In genomic region chr1:1908506-1908791, GRCh38 we compare ENCODE assay signal across 9 cellular contexts. TPM values are rescaled to one million over a fixed set of nuclear protein-coding genes. Genes with fewer than 3 reads are reported as not detected.
A peak's percentile ranks its signal among the peaks of the same experiment; 100 is the strongest.
DNase-seq lines count a peak whose midpoint lies in the region; ATAC-seq, FAIRE-seq and TF ChIP-seq lines count a peak whose summit lies in the region.
"Had no signal": no experiment of that assay in that cellular context is flagged by ENCODE, and none has a peak within 500 bp of the region (broad histone marks: within the 10 kb centered on the region; RNA-seq: fewer than 3 reads in every experiment).

No MANE protein-coding gene starts in this region.

- H3K27ac ChIP-seq in H9 (ENCODE audit: insufficient read length, low read depth, low read length) (no peak overlapping the region), skeletal muscle tissue (ENCODE audit: low read depth, low read length) (peak overlapping the region; percentile 85)

- no peak overlapping the region for H2BK120ac ChIP-seq in H9 (ENCODE audit: low read depth, low read length, poor library complexity, severe bottlenecking)

- H3K36me3 Mint-ChIP-seq in H9 (ENCODE audit: insufficient read depth in 1 of 3, low read depth in 3 of 3) (no peaks in the 10 kb centered on the region), glutamatergic neuron (ENCODE audit: unreplicated experiment) (no peaks in the 10 kb centered on the region)
- H3K36me3 Mint-ChIP-seq in T-helper 1 cell treated with Interleukin-12 subunit alpha and Interleukin-12 subunit beta and Interleukin-4 antibody, amounts not matched to agents 30 μg/mL and 1 μg/mL, for 36 hours (ENCODE audit: low read depth): no peaks in the 10 kb centered on the region

- H3K4me3 Mint-ChIP-seq in H9 (peak overlapping the region; percentile 65 to 76), glutamatergic neuron (ENCODE audit: unreplicated experiment) (peak overlapping the region; percentile 59)
- H3K4me3 Mint-ChIP-seq in T-helper 1 cell treated with Interleukin-12 subunit alpha and Interleukin-12 subunit beta and Interleukin-4 antibody, amounts not matched to agents 30 μg/mL and 1 μg/mL, for 36 hours: peak overlapping the region; percentile 71

- DNase-seq in AG20443 (ENCODE audit: low spot score) (peak; percentile 56), H9 (no peak), glutamatergic neuron (no peak), EL (no peak), RCC 7860 (ENCODE audit: low spot score) (no peak)

- H3K23ac ChIP-seq in H9 (ENCODE audit: insufficient read length, low read depth, low read length): no peak overlapping the region

- H3K56ac ChIP-seq in H9 (ENCODE audit: insufficient read length, low read depth, low read length): no peak overlapping the region

- H4K20me1 ChIP-seq in H9 (ENCODE audit: control insufficient read depth, insufficient read depth, insufficient read length): no peaks in the 10 kb centered on the region

- no peaks in the 10 kb centered on the region for H3K4me1 ChIP-seq in H9 (ENCODE audit: insufficient read depth, low read length)
- H3K4me1 ChIP-seq in skeletal muscle tissue (ENCODE audit: control insufficient read depth in 3 of 3, insufficient read depth in 3 of 3, low read length in 3 of 3): peaks cover 13 to 34% (median 24%) of the 10 kb centered on the region in 3 donors

- no peak overlapping the region for H4K91ac ChIP-seq in H9 (ENCODE audit: insufficient read length, low read depth, low read length)

- no peak overlapping the region for H3K14ac ChIP-seq in H9 (ENCODE audit: insufficient read depth, low read length)

- no peak for FAIRE-seq in RCC 7860 (lab: Jason Lieb, UNC)

- peaks cover 6% of the 10 kb centered on the region for H3K23me2 ChIP-seq in H9 (ENCODE audit: insufficient read length, low read depth, low read length, poor library complexity, severe bottlenecking)

- no peaks in the 10 kb centered on the region for H3K27me3 ChIP-seq in H9 (ENCODE audit: insufficient read depth, low read length)
- H3K27me3 ChIP-seq in skeletal muscle tissue (ENCODE audit: control insufficient read depth in 3 of 3, insufficient read depth in 3 of 3, low read length in 3 of 3): no peaks in the 10 kb centered on the region

- H3K27me3 Mint-ChIP-seq in H9 (ENCODE audit: low read depth) (peaks cover 2% of the 10 kb centered on the region; the same call in 1 of the 2 replicates), glutamatergic neuron (ENCODE audit: unreplicated experiment) (peaks cover 4% of the 10 kb centered on the region)
- no peaks in the 10 kb centered on the region for H3K27me3 Mint-ChIP-seq in T-helper 1 cell treated with Interleukin-12 subunit alpha and Interleukin-12 subunit beta and Interleukin-4 antibody, amounts not matched to agents 30 μg/mL and 1 μg/mL, for 36 hours (ENCODE audit: low read depth)

- H2AK5ac ChIP-seq in H9 (ENCODE audit: insufficient read length, low read length): no peak overlapping the region

- no peak overlapping the region for H2BK12ac ChIP-seq in H9 (ENCODE audit: insufficient read length, low read depth, low read length)

- H3K9ac ChIP-seq in H9 (ENCODE audit: extremely low read depth, insufficient read length, low read length) (no peak overlapping the region), skeletal muscle tissue (ENCODE audit: low read depth in 1 of 3, low read length in 3 of 3) (peak overlapping the region; percentile 86 to 95 (median 94))

- no peak overlapping the region for H2BK5ac ChIP-seq in H9 (ENCODE audit: insufficient read length, low read length)

- H3K18ac ChIP-seq in H9 (ENCODE audit: insufficient read length, low read depth, low read length): no peak overlapping the region

- no peaks in the 10 kb centered on the region for H3K9me3 Mint-ChIP-seq in H9
- H3K9me3 Mint-ChIP-seq in T-helper 1 cell treated with Interleukin-12 subunit alpha and Interleukin-12 subunit beta and Interleukin-4 antibody, amounts not matched to agents 30 μg/mL and 1 μg/mL, for 36 hours: no peaks in the 10 kb centered on the region
- H3K9me3 Mint-ChIP-seq in glutamatergic neuron (ENCODE audit: unreplicated experiment): peaks cover 7% of the 10 kb centered on the region
- H3K9me3 Mint-ChIP-seq: neural crest cell had no signal

- no peak overlapping the region for H3K4ac ChIP-seq in H9 (ENCODE audit: low read depth, low read length)

- no peak overlapping the region for H3T11ph ChIP-seq in H9 (ENCODE audit: low read length)

- peaks cover 15 to 19% of the 10 kb centered on the region in 2 experiments for H3K4me1 Mint-ChIP-seq in H9
- peaks cover 13% of the 10 kb centered on the region for H3K4me1 Mint-ChIP-seq in T-helper 1 cell treated with Interleukin-12 subunit alpha and Interleukin-12 subunit beta and Interleukin-4 antibody, amounts not matched to agents 30 μg/mL and 1 μg/mL, for 36 hours (ENCODE audit: low read depth)
- peaks cover 12% of the 10 kb centered on the region for H3K4me1 Mint-ChIP-seq in glutamatergic neuron (ENCODE audit: low read depth, unreplicated experiment)

- no peak overlapping the region for H2BK20ac ChIP-seq in H9 (ENCODE audit: low read depth, low read length, poor library complexity, severe bottlenecking)

- no peaks in the 10 kb centered on the region for H3K79me2 ChIP-seq in H9 (ENCODE audit: insufficient read depth, low read length)

- no peak for TF ChIP-seq CTCF in H9 (conservative IDR thresholded peaks at IDR 0.05)
- no peak for TF ChIP-seq CTCF in glutamatergic neuron (IDR thresholded peaks at IDR 0.05; ENCODE audit: partially characterized antibody, unreplicated experiment)

- H3K9me3 ChIP-seq in H9 (ENCODE audit: control insufficient read depth, low read depth, low read length): no peaks in the 10 kb centered on the region
- no peaks in the 10 kb centered on the region for H3K9me3 ChIP-seq in skeletal muscle tissue (ENCODE audit: control insufficient read depth in 3 of 3, low read length in 3 of 3)

- no peak overlapping the region for H2BK15ac ChIP-seq in H9 (ENCODE audit: low read depth, low read length)

- peak overlapping the region; percentile 45 for H3K4me2 ChIP-seq in H9 (ENCODE audit: insufficient read depth, insufficient read length, low read length)

- peak overlapping the region; percentile 69 to 85 (median 84) for H3K4me3 ChIP-seq in skeletal muscle tissue (ENCODE audit: low read length in 3 of 3)

- H3K79me1 ChIP-seq in H9 (ENCODE audit: insufficient read depth, low read depth, low read length, poor library complexity, severe bottlenecking): no peaks in the 10 kb centered on the region

- H4K5ac ChIP-seq in H9 (ENCODE audit: insufficient read length, low read depth, low read length): no peak overlapping the region

- no peak overlapping the region for H2AFZ ChIP-seq in H9 (ENCODE audit: low read length)

- H3K27ac Mint-ChIP-seq in H9 (no peak overlapping the region), glutamatergic neuron (ENCODE audit: unreplicated experiment) (no peak overlapping the region)
- H3K27ac Mint-ChIP-seq in T-helper 1 cell treated with Interleukin-12 subunit alpha and Interleukin-12 subunit beta and Interleukin-4 antibody, amounts not matched to agents 30 μg/mL and 1 μg/mL, for 36 hours: no peak overlapping the region

- no peaks in the 10 kb centered on the region for H3K36me3 ChIP-seq in skeletal muscle tissue (ENCODE audit: control insufficient read depth in 3 of 3, insufficient read depth in 3 of 3, low read length in 3 of 3)

- H4K8ac ChIP-seq in H9 (replicated peaks; ENCODE audit: insufficient read length, low read depth, low read length): no peak overlapping the region

- no CpG with 5 or more reads among the region's 21 CpGs for WGBS in H9 (ENCODE audit: extremely low coverage, insufficient read length, low lambda C conversion rate)

- no peak for ATAC-seq in HG03378 (IDR thresholded peaks at IDR 0.05; ENCODE audit: unreplicated experiment)

RNA-seq across cellular contexts. Expression of gene CALML6, which starts 6.6 kb away (rescaled TPM):
- total RNA-seq in H9 (2021) (1.4 and 1.7 TPM in 2 replicates), glutamatergic neuron (ENCODE audit: unreplicated experiment) (5.2 TPM), skeletal muscle tissue (191 TPM)

RNA-seq across cellular contexts. Expression of gene TMEM52, which starts 10.6 kb away (rescaled TPM):
- total RNA-seq in H9 (2021): 9.6 and 11.3 TPM in 2 replicates
- 5.4 TPM for total RNA-seq in glutamatergic neuron (ENCODE audit: unreplicated experiment)
- 21.9 TPM for total RNA-seq in skeletal muscle tissue

RNA-seq across cellular contexts. Expression of gene GNB1, which starts 17.6 kb away (rescaled TPM):
- total RNA-seq in H9 (2021): 382 and 400 TPM in 2 replicates
- total RNA-seq in glutamatergic neuron (ENCODE audit: unreplicated experiment): 734 TPM
- 61.6 TPM for total RNA-seq in skeletal muscle tissue

Comparison
In these comparisons a context has a peak if more than half of its experiments do, and no peak if none do; other contexts are left out.
1. RNA of gene CALML6, which starts 6.6 kb away (total RNA-seq): 191 TPM in skeletal muscle tissue (single experiment); 5.2 TPM in glutamatergic neuron (single experiment) and 1.4 to 1.7 TPM in H9; every median in the first group is over 10 times any median in the second.
2. Peak in every context shown above with its lines, with median percentiles within 50 percentile points of each other: H3K4me3 Mint-ChIP-seq.